In the genomic region with DNA sequence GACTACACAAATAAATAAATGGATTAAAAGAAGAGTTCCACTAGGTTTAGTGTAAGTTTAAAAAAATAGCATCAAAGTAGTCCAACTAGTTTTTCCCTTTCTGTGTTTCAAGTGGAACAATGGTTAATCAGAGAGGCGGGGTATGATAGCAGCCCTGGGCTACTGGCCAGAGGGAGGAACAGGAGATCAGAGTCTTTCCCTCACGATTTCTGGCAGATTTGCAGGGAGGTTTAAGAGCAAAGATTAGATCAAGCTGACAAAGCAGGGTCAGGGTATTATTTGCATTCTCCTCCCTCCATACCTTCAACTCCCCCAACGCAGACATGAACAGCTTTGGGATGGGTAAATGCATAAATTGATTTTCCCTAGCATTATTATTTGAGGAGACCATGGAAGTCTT, we compare ENCODE assay signal across 13 cellular contexts.
DNase-seq lines count a peak whose midpoint lies in the region; ATAC-seq and TF ChIP-seq lines count a peak whose summit lies in the region.
"Had no signal": no experiment of that assay in that cellular context is flagged by ENCODE, and none has a peak within 500 bp of the region (broad histone marks: within the 10 kb centered on the region; RNA-seq: fewer than 3 reads in every experiment).

No MANE protein-coding gene starts in this region.

- WGBS in liver: 14% methylated on average over 3 of the region's 3 CpGs

- H3K27me3 ChIP-seq in brain microvascular endothelial cell (replicated peaks) (no peaks in the 10 kb centered on the region), liver (ENCODE audit: control insufficient read depth in 4 of 4, insufficient read depth in 4 of 4, low read length in 3 of 4) (no peaks in the 10 kb centered on the region)

- ATAC-seq in GM18861 (IDR thresholded peaks at IDR 0.05; ENCODE audit: unreplicated experiment): no peak
- ATAC-seq in GM21786 (IDR thresholded peaks at IDR 0.05; ENCODE audit: unreplicated experiment): no peak
- ATAC-seq: activated CD8-positive, alpha-beta memory T cell treated with anti-CD3 and anti-CD28 coated beads, Interleukin-2, amount 10 ng/mL, durations not matched to agents 7 days and 5 days had no signal

- peak; percentile 58 for DNase-seq in SIG-M5 treated with dmso at 0.1 percent for 504 hours (lab: John Stamatoyannopoulos, UW; ENCODE audit: unreplicated experiment)
- DNase-seq in SIG-M5 (lab: John Stamatoyannopoulos, UW): no peak
- peak; percentile 38 for DNase-seq in brain microvascular endothelial cell
- DNase-seq in ureter (ENCODE audit: low spot score): peak; percentile 44
- no peak for DNase-seq in NCI-H2171 (lab: John Stamatoyannopoulos, UW)
- DNase-seq: activated CD8-positive, alpha-beta memory T cell treated with anti-CD3 and anti-CD28 coated beads, Interleukin-2, amount 10 ng/mL, durations not matched to agents 7 days and 5 days; central memory CD4-positive, alpha-beta T cell; hippocampal formation; NCI-H510A treated with DMSO at 0.1 percent for 48 hours; T-helper 1 cell had no signal

- peak in 1 of 2 donors; percentile 26 for TF ChIP-seq RAD21 in liver (IDR thresholded peaks at IDR 0.05)

- no peak overlapping the region for H3K9ac ChIP-seq in liver (ENCODE audit: low read depth in 1 of 2, low read length in 2 of 2)

- H3K4me3 ChIP-seq in brain microvascular endothelial cell (ENCODE audit: low read depth, low read length): no peak overlapping the region
- H3K4me3 ChIP-seq in liver (ENCODE audit: low read depth in 1 of 3, low read length in 3 of 3): no peak overlapping the region

- in situ Hi-C loops in brain microvascular endothelial cell (cut with HindIII; ENCODE audit: low pct_ligation_motif_present, low sequenced_read_pairs): no loop called here

- H3K4me1 ChIP-seq in liver (ENCODE audit: control insufficient read depth in 4 of 4, insufficient read depth in 4 of 4, low read length in 3 of 4): peaks cover 0 to 17% (median 11%) of the 10 kb centered on the region in 4 donors

- H3K36me3 ChIP-seq in brain microvascular endothelial cell (replicated peaks): no peaks in the 10 kb centered on the region
- no peaks in the 10 kb centered on the region for H3K36me3 ChIP-seq in liver (ENCODE audit: control insufficient read depth in 4 of 4, insufficient read depth in 3 of 4, low read depth in 1 of 4, low read length in 3 of 4)

- no peak for TF ChIP-seq CTCF in brain microvascular endothelial cell (IDR thresholded peaks at IDR 0.05; ENCODE audit: low read depth, low read length, missing control alignments)
- no peak for TF ChIP-seq CTCF in liver (IDR thresholded peaks at IDR 0.05; ENCODE audit: low read depth, low read length, missing input control)

- H3K9me3 ChIP-seq in liver (ENCODE audit: control insufficient read depth in 4 of 4, low read length in 3 of 4): no peaks in the 10 kb centered on the region

- H3K27ac ChIP-seq in brain microvascular endothelial cell (no peak overlapping the region), liver (ENCODE audit: low read depth in 1 of 2, low read length in 2 of 2) (peak overlapping the region in 1 of 2 donors; percentile 38)

TF ChIP-seq in liver, 16 proteins besides CTCF, POLR2A, EP300 and RAD21:
- TF ChIP-seq, protein P1, sequence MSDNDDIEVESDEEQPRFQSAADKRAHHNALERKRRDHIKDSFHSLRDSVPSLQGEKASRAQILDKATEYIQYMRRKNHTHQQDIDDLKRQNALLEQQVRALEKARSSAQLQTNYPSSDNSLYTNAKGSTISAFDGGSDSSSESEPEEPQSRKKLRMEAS (IDR thresholded peaks at IDR 0.05): no peak
- TF ChIP-seq FOXA1 (IDR thresholded peaks at IDR 0.05) (no peak), HNF4A (conservative IDR thresholded peaks at IDR 0.05) (peak; percentile 42 to 76), HNF4G (IDR thresholded peaks at IDR 0.05) (no peak), EGR1 (IDR thresholded peaks at IDR 0.05; ENCODE audit: low read depth in 2 of 2) (no peak), YY1 (IDR thresholded peaks at IDR 0.05) (peak; percentile 23), RXRA (IDR thresholded peaks at IDR 0.05) (peak in 1 of 2 donors; percentile 27)
- TF ChIP-seq, protein P2, sequence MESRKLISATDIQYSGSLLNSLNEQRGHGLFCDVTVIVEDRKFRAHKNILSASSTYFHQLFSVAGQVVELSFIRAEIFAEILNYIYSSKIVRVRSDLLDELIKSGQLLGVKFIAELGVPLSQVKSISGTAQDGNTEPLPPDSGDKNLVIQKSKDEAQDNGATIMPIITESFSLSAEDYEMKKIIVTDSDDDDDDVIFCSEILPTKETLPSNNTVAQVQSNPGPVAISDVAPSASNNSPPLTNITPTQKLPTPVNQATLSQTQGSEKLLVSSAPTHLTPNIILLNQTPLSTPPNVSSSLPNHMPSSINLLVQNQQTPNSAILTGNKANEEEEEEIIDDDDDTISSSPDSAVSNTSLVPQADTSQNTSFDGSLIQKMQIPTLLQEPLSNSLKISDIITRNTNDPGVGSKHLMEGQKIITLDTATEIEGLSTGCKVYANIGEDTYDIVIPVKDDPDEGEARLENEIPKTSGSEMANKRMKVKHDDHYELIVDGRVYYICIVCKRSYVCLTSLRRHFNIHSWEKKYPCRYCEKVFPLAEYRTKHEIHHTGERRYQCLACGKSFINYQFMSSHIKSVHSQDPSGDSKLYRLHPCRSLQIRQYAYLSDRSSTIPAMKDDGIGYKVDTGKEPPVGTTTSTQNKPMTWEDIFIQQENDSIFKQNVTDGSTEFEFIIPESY (IDR thresholded peaks at IDR 0.05): no peak
TF ChIP-seq in liver: peak in this region for 3.

Comparison
In these comparisons a context has a peak if more than half of its experiments do, and no peak if none do; other contexts are left out.
1. DNase-seq: peak in SIG-M5 treated with dmso at 0.1 percent for 504 hours (single experiment), brain microvascular endothelial cell (single experiment) and ureter (single experiment); none in SIG-M5 (single experiment) and NCI-H2171 (single experiment).